In genomic region chr10:132538790-132539421, GRCh38 we compare ENCODE assay signal across 8 cellular contexts. TPM values are rescaled to one million over a fixed set of nuclear protein-coding genes. Genes with fewer than 3 reads are reported as not detected.
A peak's percentile ranks its signal among the peaks of the same experiment; 100 is the strongest.
DNase-seq lines count a peak whose midpoint lies in the region; TF ChIP-seq lines count a peak whose summit lies in the region.

No MANE protein-coding gene starts in this region.

- peaks cover 3% of the 10 kb centered on the region for H3K27me3 Mint-ChIP-seq in nephron (ENCODE audit: low read depth)

- H3K9me3 ChIP-seq in Loucy (ENCODE audit: insufficient read depth, low read depth, low read length), result no peaks in the 10 kb centered on the region
- no peaks in the 10 kb centered on the region for H3K9me3 ChIP-seq in duodenal mucosa (ENCODE audit: control insufficient read depth in 1 of 2, low read length in 2 of 2)

- H3K4me2 ChIP-seq in Loucy (ENCODE audit: low read depth, low read length, poor library complexity, severe bottlenecking), result peak overlapping the region; percentile 95

- H3K9me3 Mint-ChIP-seq in nephron, result no peaks in the 10 kb centered on the region

- peaks cover 58% of the 10 kb centered on the region for H3K4me1 Mint-ChIP-seq in nephron

- no peak for TF ChIP-seq CTCF in BJ (IDR thresholded peaks at IDR 0.05; ENCODE audit: insufficient read depth, low read depth, low read length)
- no peak for TF ChIP-seq CTCF in Loucy (conservative IDR thresholded peaks at IDR 0.05; ENCODE audit: low read length)
- no peak for TF ChIP-seq CTCF in nephron (IDR thresholded peaks at IDR 0.05; ENCODE audit: unreplicated experiment in 3 of 3)

- CTCF ChIA-PET in BJ (lab: Yijun Ruan, JAX), result interaction anchor here (1.2 to 3.1 kb wide), 6 partner anchors 10 to 100 kb away, joined by 3 to 19 read pairs (median 8); no protein-coding TSS in a partner anchor

- peak overlapping the region; percentile 54 to 72 (median 67) for H3K27ac Mint-ChIP-seq in nephron

- H3F3A ChIP-seq in Loucy (ENCODE audit: low read depth), result peaks cover 8% of the 10 kb centered on the region; the same call in 1 of the 2 replicates

- H2AFZ ChIP-seq in Loucy (ENCODE audit: low read length), result no peak overlapping the region

- H3K27me3 ChIP-seq in BJ (ENCODE audit: control insufficient read depth, insufficient read depth, low read length) (no peaks in the 10 kb centered on the region), Loucy (ENCODE audit: insufficient read depth, low read length, poor library complexity, severe bottlenecking) (no peaks in the 10 kb centered on the region), duodenal mucosa (ENCODE audit: control insufficient read depth in 1 of 2, insufficient read depth in 2 of 2, low read length in 2 of 2) (no peaks in the 10 kb centered on the region)

- peaks cover 26% of the 10 kb centered on the region for H4K20me1 ChIP-seq in Loucy (ENCODE audit: insufficient read depth, low read length, poor library complexity, severe bottlenecking)

- H3K9ac ChIP-seq in Loucy (ENCODE audit: low read depth, low read length, poor library complexity, severe bottlenecking), result peak overlapping the region; percentile 79
- peak overlapping the region; percentile 79 to 85 for H3K9ac ChIP-seq in duodenal mucosa (ENCODE audit: low read depth in 1 of 2, low read length in 2 of 2)

- peaks cover 72% of the 10 kb centered on the region for H3K79me2 ChIP-seq in Loucy (ENCODE audit: insufficient read depth, low read length)

- H3K4me3 Mint-ChIP-seq in nephron, result peak overlapping the region; percentile 89 to 92 (median 92)

- DNase-seq in BJ (ENCODE audit: low read depth) (no peak), DMS 273 (lab: John Stamatoyannopoulos, UW; ENCODE audit: unreplicated experiment) (no peak), NCI-H226 (no peak), NCI-H1048 (lab: John Stamatoyannopoulos, UW) (no peak), retina (no peak)

- peaks cover 68% of the 10 kb centered on the region for H3K4me1 ChIP-seq in Loucy (ENCODE audit: insufficient read depth, low read length, poor library complexity, severe bottlenecking)
- H3K4me1 ChIP-seq in duodenal mucosa (ENCODE audit: control insufficient read depth in 1 of 2, insufficient read depth in 2 of 2, low read length in 2 of 2), result peaks cover 40 to 41% of the 10 kb centered on the region in 2 donors

- H3K36me3 Mint-ChIP-seq in nephron (ENCODE audit: low read depth), result peaks cover 3% of the 10 kb centered on the region

- H3K27ac ChIP-seq in duodenal mucosa (ENCODE audit: low read depth, low read length), result no peak overlapping the region

- POLR2A ChIA-PET in BJ (lab: Charles Lee), result no interaction called here

- H3K9me2 ChIP-seq in Loucy (replicated peaks; ENCODE audit: low read depth, low read length), result no peaks in the 10 kb centered on the region

- H3K36me3 ChIP-seq in BJ (ENCODE audit: control insufficient read depth, insufficient read depth, low read length) (peaks cover 1% of the 10 kb centered on the region), Loucy (ENCODE audit: insufficient read depth, low read length) (no peaks in the 10 kb centered on the region), duodenal mucosa (ENCODE audit: control insufficient read depth in 1 of 2, insufficient read depth in 2 of 2, low read length in 2 of 2) (no peaks in the 10 kb centered on the region)

- peak overlapping the region; percentile 65 for H3K4me3 ChIP-seq in BJ (ENCODE audit: low read depth, low read length)
- peak overlapping the region; percentile 92 for H3K4me3 ChIP-seq in Loucy (ENCODE audit: low read length, poor library complexity, severe bottlenecking)
- H3K4me3 ChIP-seq in duodenal mucosa (ENCODE audit: low read depth in 1 of 2, low read length in 2 of 2), result peak overlapping the region; percentile 72 to 73

RNA-seq across cellular contexts. Expression of gene INPP5A, which starts 1.3 kb away (rescaled TPM):
- 59.1 and 60.1 TPM in 2 replicates for polyA plus RNA-seq in BJ (2011; rRNA removed)
- polyA minus RNA-seq in BJ (2011; rRNA and poly(A)+ RNA removed), result 46.3 and 61.1 TPM in 2 replicates
